12 cellular contexts compared by ENCODE assay signal in genomic region chr3:13518516-13519351, GRCh38. TPM values are rescaled to one million over a fixed set of nuclear protein-coding genes. Genes with fewer than 3 reads are reported as not detected.
A peak's percentile ranks its signal among the peaks of the same experiment; 100 is the strongest.
DNase-seq lines count a peak whose midpoint lies in the region; ATAC-seq and TF ChIP-seq lines count a peak whose summit lies in the region.
"Had no signal": no experiment of that assay in that cellular context is flagged by ENCODE, and none has a peak within 500 bp of the region (broad histone marks: within the 10 kb centered on the region; RNA-seq: fewer than 3 reads in every experiment).

No MANE protein-coding gene starts in this region.

- POLR2A ChIA-PET in Panc1 (lab: Charles Lee): no interaction called here

- ATAC-seq in Panc1: 0 out of 2 replicates have a peak, but pooled peaks have one; percentile 29
- no peak for ATAC-seq in thoracic aorta (ENCODE audit: insufficient number of reproducible peaks, low FRiP score, low read depth)
- no peak for ATAC-seq in GM18867 (IDR thresholded peaks at IDR 0.05; ENCODE audit: unreplicated experiment)
- ATAC-seq: activated T-cell treated with anti-CD3 and anti-CD28 coated beads, Interleukin-2, amount 50 U/mL, for 72 hours had no signal

- DNase-seq in Panc1 (ENCODE audit: low read depth, low spot score) (no peak), fibroblast of peridontal ligament (ENCODE audit: extremely low read depth) (peak; percentile 28), mucosa of gallbladder (ENCODE audit: low spot score) (peak; percentile 32), thoracic aorta (ENCODE audit: low spot score) (peak; percentile 42), KBM-7 (no peak), activated gamma-delta T cell treated with Interleukin-2 at 50 U/mL for 16 hours (no peak)
- no peak for DNase-seq in effector CD8-positive, alpha-beta T cell (lab: John Stamatoyannopoulos, UW)
- DNase-seq: activated B cell treated with CpG ODN at 0.5 μM for 24 hours; activated T-cell treated with anti-CD3 and anti-CD28 coated beads, Interleukin-2, amount 50 U/mL, for 72 hours; NCI-H526; small intestine had no signal

- intact Hi-C loops in Panc1 (cut with micrococcal nuclease; ENCODE audit: unreplicated experiment): no loop called here

- in situ Hi-C loops in Panc1 (cut with HindIII; ENCODE audit: low pct_unique_long_range_greater_than_20kb, low sequenced_read_pairs) (no loop called here), KBM-7 (cut with MboI; ENCODE audit: low pct_unique_long_range_greater_than_20kb, low sequenced_read_pairs) (no loop called here)

- BruUV-seq in Panc1 (replicated peaks; lab: Mats Ljungman, UMichigan): no TSS peak

- TF ChIP-seq CTCF in Panc1 (IDR thresholded peaks at IDR 0.05) (no peak), thoracic aorta (IDR thresholded peaks at IDR 0.05) (no peak)

- CTCF ChIA-PET in Panc1 (lab: Charles Lee): no interaction called here

- no peaks in the 10 kb centered on the region for H3K36me3 ChIP-seq in Panc1 (ENCODE audit: control insufficient read depth, insufficient read depth, low read length)
- H3K36me3 ChIP-seq in thoracic aorta: no peaks in the 10 kb centered on the region

- no peaks in the 10 kb centered on the region for H3K4me1 ChIP-seq in Panc1 (ENCODE audit: control insufficient read depth, insufficient read depth, low read length)
- peaks cover 5 to 32% of the 10 kb centered on the region in 2 donors for H3K4me1 ChIP-seq in thoracic aorta (ENCODE audit: control insufficient read depth in 1 of 2, low read depth in 2 of 2)

- H3K9me3 ChIP-seq in Panc1 (ENCODE audit: control insufficient read depth, insufficient read depth, low read depth, low read length) (no peaks in the 10 kb centered on the region), thoracic aorta (no peaks in the 10 kb centered on the region)

- H3K27ac ChIP-seq in Panc1 (ENCODE audit: low read length): no peak overlapping the region
- H3K27ac ChIP-seq in thoracic aorta: peak overlapping the region; percentile 42 to 47

- H3K27me3 ChIP-seq in Panc1 (ENCODE audit: control insufficient read depth, insufficient read depth, low read length): no peaks in the 10 kb centered on the region
- H3K27me3 ChIP-seq in thoracic aorta (replicated peaks; ENCODE audit: insufficient read depth): no peaks in the 10 kb centered on the region

- H3K4me3 ChIP-seq in Panc1 (ENCODE audit: low read depth in 2 of 2, low read length in 2 of 2) (no peak overlapping the region), thoracic aorta (no peak overlapping the region)

RNA-seq across cellular contexts. Expression of gene FBLN2, which starts 30.2 kb away (rescaled TPM):
- total RNA-seq in Panc1 (2021; ENCODE audit: unreplicated experiment) (0.44 TPM), mucosa of gallbladder (44.3 TPM), thoracic aorta (100 to 1,000 TPM; 233 to 328 TPM)
- polyA plus RNA-seq in Panc1 (2012; ENCODE audit: insufficient read length): 0.87 TPM

RNA-seq across cellular contexts. Expression of gene HDAC11, which starts 38.6 kb away (rescaled TPM):
- total RNA-seq in Panc1 (2021; ENCODE audit: unreplicated experiment) (10.6 TPM), mucosa of gallbladder (43.7 TPM), thoracic aorta (10 to 100 TPM; 15.8 to 17.4 TPM)
- 21.6 TPM for polyA plus RNA-seq in Panc1 (2012; ENCODE audit: insufficient read length)

Comparison
In these comparisons a context has a peak if more than half of its experiments do, and no peak if none do; other contexts are left out.
1. DNase-seq: peak in fibroblast of peridontal ligament (single experiment), mucosa of gallbladder (single experiment) and thoracic aorta (single experiment); none in Panc1 (single experiment), KBM-7 (single experiment), activated gamma-delta T cell treated with Interleukin-2 at 50 U/mL for 16 hours (single experiment) and effector CD8-positive, alpha-beta T cell (single experiment).
2. RNA of gene FBLN2, which starts 30.2 kb away (total RNA-seq): 233 to 328 TPM in thoracic aorta and 44.3 TPM in mucosa of gallbladder (single experiment); 0.44 TPM in Panc1 (single experiment); every median in the first group is over 10 times any median in the second.